Comparison of ENCODE assay signal across 12 cellular contexts in the genomic region with DNA sequence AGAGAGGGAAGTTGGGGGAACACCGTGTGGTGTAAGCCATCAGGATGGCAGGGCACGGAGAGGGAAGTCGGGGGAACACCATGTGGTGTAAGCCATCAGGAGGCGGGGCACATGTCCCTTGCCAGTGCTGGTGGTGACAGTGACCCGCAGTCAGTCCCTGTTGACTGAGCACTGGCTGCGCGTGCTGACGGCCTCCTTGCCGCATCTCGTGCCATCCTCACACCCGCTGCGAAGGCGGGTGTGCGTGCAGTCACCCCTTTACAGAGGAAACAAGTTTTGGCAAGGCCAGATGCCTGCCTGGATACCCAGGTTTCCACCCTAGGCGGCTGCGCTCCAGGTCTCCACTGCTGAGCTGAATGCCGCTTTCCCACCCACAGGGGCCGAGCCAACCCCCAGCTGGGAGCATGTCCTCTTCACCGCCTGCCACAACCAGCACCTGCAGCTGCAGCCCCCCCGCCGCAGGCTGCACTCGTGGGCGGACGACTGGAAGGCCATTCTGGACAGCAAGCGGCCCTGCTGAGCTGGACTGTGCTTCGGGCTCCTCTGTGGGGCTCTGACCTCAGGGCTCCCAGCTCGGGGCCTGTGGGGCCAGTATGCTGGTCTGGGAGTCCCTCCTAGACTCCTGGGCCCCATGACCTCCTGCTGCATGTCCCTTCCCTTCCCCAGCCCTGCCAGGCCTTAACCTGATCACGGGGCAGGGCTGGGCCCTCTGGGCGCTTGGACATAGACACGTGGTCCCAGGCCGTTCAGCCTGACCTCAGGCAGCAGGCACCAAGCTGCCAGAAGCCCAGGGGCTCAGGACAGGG.
"Had no signal": no experiment of that assay in that cellular context is flagged by ENCODE, and none has a peak within 500 bp of the region (broad histone marks: within the 10 kb centered on the region; RNA-seq: fewer than 3 reads in every experiment).

No MANE protein-coding gene starts in this region.

- H3K27me3 Mint-ChIP-seq: activated CD8-positive, alpha-beta T cell treated with anti-CD3 and anti-CD28 coated beads for 36 hours; brain had no signal

- H3K4me3 Mint-ChIP-seq: activated CD8-positive, alpha-beta T cell treated with anti-CD3 and anti-CD28 coated beads for 36 hours; brain; immature natural killer cell; memory B cell; nephron had no signal

- H3K36me3 Mint-ChIP-seq: memory B cell had no signal

- H3K36me3 ChIP-seq: tibial artery had no signal

- DNase-seq: activated CD8-positive, alpha-beta T cell treated with anti-CD3 and anti-CD28 coated beads for 36 hours; activated naive CD4-positive, alpha-beta T cell treated with anti-CD3 and anti-CD28 coated beads, Interleukin-2, amount 50 U/mL, for 16 hours; amniotic stem cell; dermis blood vessel endothelial cell; immature natural killer cell; stimulated activated CD4-positive, alpha-beta T cell treated with anti-CD3 and anti-CD28 coated beads, Interleukin-4, amount 100 ng/mL, for 4 hours; T-helper 1 cell had no signal

- H3K27ac Mint-ChIP-seq: activated CD8-positive, alpha-beta T cell treated with anti-CD3 and anti-CD28 coated beads for 36 hours; brain; immature natural killer cell; memory B cell; nephron had no signal

- H3K9me3 Mint-ChIP-seq: activated CD8-positive, alpha-beta T cell treated with anti-CD3 and anti-CD28 coated beads for 36 hours; brain; immature natural killer cell; memory B cell; nephron had no signal

- H3K4me3 ChIP-seq: tibial artery had no signal

- H3K27ac ChIP-seq: tibial artery, VCaP had no signal

- H3K4me1 Mint-ChIP-seq: immature natural killer cell, memory B cell had no signal

- H3K9me3 ChIP-seq: tibial artery had no signal

- ATAC-seq: activated CD8-positive, alpha-beta T cell treated with anti-CD3 and anti-CD28 coated beads for 36 hours had no signal
